In the genomic region with DNA sequence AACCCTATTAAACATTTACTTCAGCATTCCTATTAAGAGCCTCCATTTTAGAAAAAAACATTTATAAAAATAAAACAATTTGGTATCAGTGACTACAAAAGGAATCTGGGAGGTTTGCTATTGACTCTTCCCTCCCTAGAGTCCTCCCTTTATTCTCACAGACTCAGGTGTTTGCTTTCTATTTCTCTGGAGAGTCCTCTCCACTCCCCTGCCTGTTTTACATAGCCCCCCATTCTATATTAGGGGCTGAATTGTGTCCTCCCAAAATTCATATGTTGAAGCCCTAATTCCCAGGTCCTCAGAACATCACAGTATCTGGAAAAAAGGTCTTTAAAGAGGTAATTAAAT, we compare ENCODE assay signal across 11 cellular contexts.
A peak's percentile ranks its signal among the peaks of the same experiment; 100 is the strongest.
DNase-seq lines count a peak whose midpoint lies in the region; TF ChIP-seq lines count a peak whose summit lies in the region.
"Had no signal": no experiment of that assay in that cellular context is flagged by ENCODE, and none has a peak within 500 bp of the region (broad histone marks: within the 10 kb centered on the region; RNA-seq: fewer than 3 reads in every experiment).

No MANE protein-coding gene starts in this region.

- H3K4me3 ChIP-seq in PC-9 (no peak overlapping the region), fibroblast of lung (replicated peaks in 1 of 4; ENCODE audit: control extremely low read depth in 1 of 4, insufficient read depth in 1 of 4, low read depth in 3 of 4, low read length in 4 of 4) (no peak overlapping the region), skeletal muscle satellite cell (ENCODE audit: low read length) (no peak overlapping the region), MG63 (no peak overlapping the region)
- H3K4me3 ChIP-seq: Peyer's patch, vagina had no signal

- POLR2A ChIA-PET in PC-9 (lab: Charles Lee; ENCODE audit: unreplicated experiment): no interaction called here

- H3K9me2 ChIP-seq in PC-9 (ENCODE audit: insufficient read depth): no peaks in the 10 kb centered on the region; the same call in 1 of the 2 replicates

- peaks cover 79% of the 10 kb centered on the region for H3K36me3 Mint-ChIP-seq in activated T-cell treated with anti-CD3 and anti-CD28 coated beads, Interleukin-2, amount 50 U/mL, for 24 hours (ENCODE audit: low read depth)

- H4K20me1 ChIP-seq in PC-9 (ENCODE audit: insufficient read depth) (no peaks in the 10 kb centered on the region), fibroblast of lung (ENCODE audit: control insufficient read depth, extremely low read depth, insufficient read depth, low read length) (no peaks in the 10 kb centered on the region)

- H3F3A ChIP-seq in PC-9 (ENCODE audit: insufficient read depth, low read depth): peaks cover 35% of the 10 kb centered on the region

- H3K27ac ChIP-seq in PC-9 (peak overlapping the region; percentile 83), fibroblast of lung (ENCODE audit: insufficient read depth, low read length) (peak overlapping the region; percentile 27)
- H3K27ac ChIP-seq: vagina had no signal

- CTCF ChIA-PET in PC-9 (lab: Charles Lee): no interaction called here

- no peaks in the 10 kb centered on the region for H3K9me3 Mint-ChIP-seq in activated T-cell treated with anti-CD3 and anti-CD28 coated beads, Interleukin-2, amount 50 U/mL, for 24 hours

- H3K27me3 ChIP-seq in PC-9 (ENCODE audit: insufficient read depth, low read depth): no peaks in the 10 kb centered on the region
- H3K27me3 ChIP-seq in fibroblast of lung (ENCODE audit: control insufficient read depth, insufficient read depth, low read length): no peaks in the 10 kb centered on the region
- H3K27me3 ChIP-seq in skeletal muscle satellite cell (ENCODE audit: control insufficient read depth, insufficient read depth, low read length): no peaks in the 10 kb centered on the region
- no peaks in the 10 kb centered on the region for H3K27me3 ChIP-seq in MG63
- H3K27me3 ChIP-seq: Peyer's patch, vagina had no signal

- peaks cover 44% of the 10 kb centered on the region for H3K36me3 ChIP-seq in PC-9 (ENCODE audit: low read depth)
- no peaks in the 10 kb centered on the region for H3K36me3 ChIP-seq in fibroblast of lung (ENCODE audit: control insufficient read depth, insufficient read depth, low read length)
- H3K36me3 ChIP-seq in skeletal muscle satellite cell (ENCODE audit: insufficient read depth, low read length): no peaks in the 10 kb centered on the region
- H3K36me3 ChIP-seq in MG63: peaks cover 31% of the 10 kb centered on the region
- H3K36me3 ChIP-seq: Peyer's patch, vagina had no signal

- BruUV-seq in PC-9 (replicated peaks; lab: Mats Ljungman, UMichigan): no TSS peak

- intact Hi-C loops in PC-9 (cut with micrococcal nuclease; ENCODE audit: unreplicated experiment): no loop called here

- peak overlapping the region; percentile 99 for H3K27ac Mint-ChIP-seq in activated T-cell treated with anti-CD3 and anti-CD28 coated beads, Interleukin-2, amount 50 U/mL, for 24 hours

- no peak overlapping the region for H3K9ac ChIP-seq in fibroblast of lung (ENCODE audit: insufficient read depth, low read length)
- peak overlapping the region; percentile 64 for H3K9ac ChIP-seq in skeletal muscle satellite cell (ENCODE audit: low read depth, low read length)

- H2AFZ ChIP-seq in PC-9 (no peak overlapping the region), fibroblast of lung (ENCODE audit: low read length) (no peak overlapping the region)

- H3K4me3 Mint-ChIP-seq in activated T-cell treated with anti-CD3 and anti-CD28 coated beads, Interleukin-2, amount 50 U/mL, for 24 hours: no peak overlapping the region

- no peaks in the 10 kb centered on the region; the same call in 1 of the 2 replicates for H3K9me3 ChIP-seq in PC-9 (ENCODE audit: insufficient read depth, low read depth)
- H3K9me3 ChIP-seq in fibroblast of lung (ENCODE audit: control insufficient read depth, insufficient read depth, low read depth, low read length): no peaks in the 10 kb centered on the region
- no peaks in the 10 kb centered on the region for H3K9me3 ChIP-seq in skeletal muscle satellite cell (replicated peaks; ENCODE audit: low read length)
- H3K9me3 ChIP-seq in MG63: no peaks in the 10 kb centered on the region
- H3K9me3 ChIP-seq: Peyer's patch, vagina had no signal

- peak overlapping the region; percentile 32 for H3K4me2 ChIP-seq in PC-9
- H3K4me2 ChIP-seq in fibroblast of lung (ENCODE audit: extremely low read depth, insufficient read depth, low read length): no peak overlapping the region
- H3K4me2 ChIP-seq in skeletal muscle satellite cell (ENCODE audit: low read length): peak overlapping the region; percentile 16

- H3K4me1 ChIP-seq in PC-9 (replicated peaks; ENCODE audit: insufficient read depth) (peaks cover 29% of the 10 kb centered on the region), fibroblast of lung (ENCODE audit: control insufficient read depth, extremely low read depth, insufficient read depth, low read length) (peaks cover 7% of the 10 kb centered on the region), skeletal muscle satellite cell (ENCODE audit: control insufficient read depth, insufficient read depth, low read length) (peaks cover 21% of the 10 kb centered on the region)
- H3K4me1 ChIP-seq: Peyer's patch, vagina had no signal

- H3K4me1 Mint-ChIP-seq in activated T-cell treated with anti-CD3 and anti-CD28 coated beads, Interleukin-2, amount 50 U/mL, for 24 hours (ENCODE audit: low read depth): peaks cover 74% of the 10 kb centered on the region

- H3K79me2 ChIP-seq in PC-9 (ENCODE audit: low read depth): peaks cover 68% of the 10 kb centered on the region
- H3K79me2 ChIP-seq in fibroblast of lung (ENCODE audit: control insufficient read depth, insufficient read depth, low read length): no peaks in the 10 kb centered on the region

- TF ChIP-seq CTCF in PC-9 (conservative IDR thresholded peaks at IDR 0.05) (no peak), fibroblast of lung (conservative IDR thresholded peaks at IDR 0.05 in 1 of 2, IDR thresholded peaks at IDR 0.05 in 1 of 2; ENCODE audit: low read depth in 1 of 2, low read length in 2 of 2) (no peak)

- no peak for DNase-seq in activated T-cell treated with anti-CD3 and anti-CD28 coated beads, Interleukin-2, amount 50 U/mL, for 24 hours
- no peak for DNase-seq in activated T-cell treated with anti-CD3 and anti-CD28 coated beads, Interleukin-2, amount 50 U/mL, for 48 hours
- DNase-seq in PC-9 (no peak), fibroblast of lung (ENCODE audit: low read depth in 2 of 2) (no peak), AG08396 (ENCODE audit: low spot score) (no peak), NCI-H128 (lab: John Stamatoyannopoulos, UW; ENCODE audit: unreplicated experiment) (no peak), MG63 (no peak)
- DNase-seq: NCI-H2171, Peyer's patch had no signal

- H3K27me3 Mint-ChIP-seq in activated T-cell treated with anti-CD3 and anti-CD28 coated beads, Interleukin-2, amount 50 U/mL, for 24 hours: no peaks in the 10 kb centered on the region
